ENCODE assay signal across 1 cellular context in genomic region chr18:70334728-70335329, GRCh38.
TF ChIP-seq lines count a peak whose summit lies in the region.

No MANE protein-coding gene starts in this region.

TF ChIP-seq in HEK293, 187 proteins besides CTCF, POLR2A, EP300 and RAD21 (continued from another document):
- no peak for TF ChIP-seq ZNF148 (tag by site-specific recombination; IDR thresholded peaks at IDR 0.05; ENCODE audit: borderline replicate concordance)
